Comparison of ENCODE assay signal across 10 cellular contexts in the genomic region with DNA sequence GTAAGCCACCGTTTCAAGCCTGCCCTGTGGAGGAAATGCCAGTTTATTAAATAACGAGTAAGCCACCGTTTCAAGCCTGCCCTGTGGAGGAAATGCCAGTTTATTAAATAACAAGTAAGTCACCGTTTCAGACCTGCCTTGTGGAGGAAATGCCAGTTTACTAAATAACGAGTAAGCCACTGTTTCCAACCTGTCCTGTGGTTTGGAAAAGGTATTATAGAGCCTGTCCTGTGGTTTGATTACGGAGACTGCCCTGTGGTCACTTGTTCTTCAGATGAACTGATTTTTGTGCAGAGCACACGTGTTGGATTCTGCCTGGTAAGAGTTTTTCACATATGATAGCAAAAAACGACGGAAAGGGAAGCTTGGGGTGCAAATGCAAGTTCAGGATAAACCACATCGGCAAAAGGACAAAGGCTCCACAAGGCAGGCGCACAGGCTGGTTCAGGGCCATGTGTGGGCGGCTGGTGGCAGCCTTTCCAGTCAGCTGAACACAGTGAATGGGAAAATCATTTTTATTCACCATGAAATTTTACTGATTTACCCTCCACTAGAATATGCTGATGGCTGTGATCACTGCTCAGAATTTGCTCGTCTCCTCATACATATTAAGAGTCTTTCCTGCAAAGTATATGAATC. TPM values are rescaled to one million over a fixed set of nuclear protein-coding genes. Genes with fewer than 3 reads are reported as not detected.
DNase-seq lines count a peak whose midpoint lies in the region; ATAC-seq, FAIRE-seq and TF ChIP-seq lines count a peak whose summit lies in the region.
"Not testable (repeated sequence)": the region's sequence is repeated elsewhere in the genome, so short reads cannot be mapped to it uniquely, and the experiment has no call there.
"Had no signal": no experiment of that assay in that cellular context is flagged by ENCODE, and none has a peak within 500 bp of the region (broad histone marks: within the 10 kb centered on the region; RNA-seq: fewer than 3 reads in every experiment).

No MANE protein-coding gene starts in this region.

- not testable (repeated sequence) for FAIRE-seq in small intestine (lab: Jason Lieb, UNC)

- H3K4me1 ChIP-seq in BLaER1 (peaks cover 31% of the 10 kb centered on the region), Peyer's patch (peaks cover 0 to 19% (median 0%) of the 10 kb centered on the region in 4 donors)
- H3K4me1 ChIP-seq in colonic mucosa; small intestine (ENCODE audit: control insufficient read depth in 2 of 2, insufficient read depth in 1 of 2, low read depth in 1 of 2, low read length in 1 of 2): not testable (repeated sequence)

- not testable (repeated sequence) for H3K4me3 ChIP-seq in BLaER1; colonic mucosa; small intestine (ENCODE audit: low read depth in 1 of 2, low read length in 2 of 2)
- peak overlapping the region in 1 of 4 donors; percentile 9 for H3K4me3 ChIP-seq in Peyer's patch

- H3K4me3 Mint-ChIP-seq in natural killer cell treated with Interleukin-12 subunit alpha and Interleukin-12 subunit beta and Interleukin-15 and Interleukin-18, amount 100 ng/mL, for 72 hours, result not testable (repeated sequence)

- H4K20me1 ChIP-seq in BLaER1, result not testable (repeated sequence)

- H3K36me3 Mint-ChIP-seq in natural killer cell treated with Interleukin-12 subunit alpha and Interleukin-12 subunit beta and Interleukin-15 and Interleukin-18, amount 100 ng/mL, for 72 hours, result peaks cover 24% of the 10 kb centered on the region

- ATAC-seq in left lobe of liver, result peak; percentile 72
- not testable (repeated sequence) for ATAC-seq in natural killer cell treated with Interleukin-12 subunit alpha and Interleukin-12 subunit beta and Interleukin-15 and Interleukin-18, amount 100 ng/mL, for 72 hours

- not testable (repeated sequence) for DNase-seq in Peyer's patch; colonic mucosa; left lobe of liver (ENCODE audit: low spot score); small intestine
- peak; percentile 3 for DNase-seq in islet precursor cell
- peak; percentile 20 for DNase-seq in natural killer cell treated with Interleukin-12 subunit alpha and Interleukin-12 subunit beta and Interleukin-15 and Interleukin-18, amount 100 ng/mL, for 72 hours (ENCODE audit: low spot score)

- H3K27ac ChIP-seq in BLaER1, result peak overlapping the region; percentile 26; the same call in 1 of the 2 replicates
- H3K27ac ChIP-seq in Peyer's patch, result peak overlapping the region in 3 of 4 donors; percentile 49 to 86 (median 83)
- peak overlapping the region; percentile 83 for H3K27ac ChIP-seq in colonic mucosa
- H3K27ac ChIP-seq in small intestine (ENCODE audit: low read depth in 1 of 2, low read length in 1 of 2), result peak overlapping the region; percentile 41 to 89

- not testable (repeated sequence) for TF ChIP-seq CTCF in Peyer's patch (IDR thresholded peaks at IDR 0.05); colonic mucosa (IDR thresholded peaks at IDR 0.05)

- H3K27me3 Mint-ChIP-seq in natural killer cell treated with Interleukin-12 subunit alpha and Interleukin-12 subunit beta and Interleukin-15 and Interleukin-18, amount 100 ng/mL, for 72 hours, result not testable (repeated sequence)

- intact Hi-C loops in colonic mucosa (cut with DNase I), result not testable (repeated sequence)

- H3K9me3 ChIP-seq in BLaER1, result peaks cover 16% of the 10 kb centered on the region
- not testable (repeated sequence) for H3K9me3 ChIP-seq in Peyer's patch; colonic mucosa; small intestine (ENCODE audit: control insufficient read depth, low read depth)

- H3K36me3 ChIP-seq in BLaER1 (peaks cover 50% of the 10 kb centered on the region), Peyer's patch (peaks cover 0 to 64% (median 0%) of the 10 kb centered on the region in 3 donors), small intestine (ENCODE audit: control insufficient read depth in 2 of 2, insufficient read depth in 2 of 2, low read length in 2 of 2) (peaks cover 7 to 14% of the 10 kb centered on the region in 2 donors)
- H3K36me3 ChIP-seq in colonic mucosa, result not testable (repeated sequence)

- H3K4me2 ChIP-seq in BLaER1, result peak overlapping the region; percentile 92

- H3K9me3 Mint-ChIP-seq in natural killer cell treated with Interleukin-12 subunit alpha and Interleukin-12 subunit beta and Interleukin-15 and Interleukin-18, amount 100 ng/mL, for 72 hours, result not testable (repeated sequence)

- TF ChIP-seq POLR2A in Peyer's patch (IDR thresholded peaks at IDR 0.05), result not testable (repeated sequence)

- not testable (repeated sequence) for H3K4me1 Mint-ChIP-seq in natural killer cell treated with Interleukin-12 subunit alpha and Interleukin-12 subunit beta and Interleukin-15 and Interleukin-18, amount 100 ng/mL, for 72 hours (ENCODE audit: low read depth in 2 of 2)

- 22 to 63% (median 41%) methylated on average over 12 of the region's 13 CpGs for WGBS in small intestine, 3 donors

- H3K9ac ChIP-seq in BLaER1; colonic mucosa (ENCODE audit: low read depth in 2 of 2, low read length in 2 of 2): not testable (repeated sequence)

- H3K27me3 ChIP-seq in BLaER1; Peyer's patch; colonic mucosa; small intestine (ENCODE audit: control insufficient read depth in 2 of 2, insufficient read depth in 2 of 2, low read length in 2 of 2): not testable (repeated sequence)

- not testable (repeated sequence) for H3K27ac Mint-ChIP-seq in natural killer cell treated with Interleukin-12 subunit alpha and Interleukin-12 subunit beta and Interleukin-15 and Interleukin-18, amount 100 ng/mL, for 72 hours

RNA-seq across cellular contexts. Expression of a gene that starts 38.6 kb away (rescaled TPM):
- total RNA-seq in Peyer's patch (100 to 1,000 TPM in 2 of 4 donors, 10 to 100 TPM in 2; 57.8 to 120 (median 87.7) TPM), colonic mucosa (100 to 1,000 TPM in 1 of 2 donors, 10 to 100 TPM in 1; 58.1 to 170 TPM), left lobe of liver (29.6 TPM)
- 1 to 10 TPM; 2.4 to 3.5 TPM for total RNA-seq in natural killer cell treated with Interleukin-12 subunit alpha and Interleukin-12 subunit beta and Interleukin-15 and Interleukin-18, amount 100 ng/mL, for 72 hours
- polyA plus RNA-seq in small intestine, result 10 to 100 TPM; 16.8 to 25.7 (median 18.9) TPM
- total RNA-seq: GM23248 had no signal
- polyA plus RNA-seq: CD14-positive monocyte; CD8-positive, alpha-beta memory T cell; GM23248 had no signal

Comparison
In these comparisons a context has a peak if more than half of its experiments do, and no peak if none do; other contexts are left out.
1. H3K27ac ChIP-seq: peak in every context shown above with its lines; median percentile 83 in Peyer's patch; 83 in colonic mucosa; 65 in small intestine; 26 in BLaER1.